9 cellular contexts compared by ENCODE assay signal in genomic region chr10:14879801-14880193, GRCh38. TPM values are rescaled to one million over a fixed set of nuclear protein-coding genes. Genes with fewer than 3 reads are reported as not detected.
DNase-seq lines count a peak whose midpoint lies in the region; ATAC-seq, FAIRE-seq and TF ChIP-seq lines count a peak whose summit lies in the region.
"Had no signal": no experiment of that assay in that cellular context is flagged by ENCODE, and none has a peak within 500 bp of the region (broad histone marks: within the 10 kb centered on the region; RNA-seq: fewer than 3 reads in every experiment).

No MANE protein-coding gene starts in this region.

- H3K9ac ChIP-seq in kidney (ENCODE audit: low read length in 2 of 2), result peak overlapping the region; percentile 51 to 74

- H3K4me3 Mint-ChIP-seq in activated CD4-positive, alpha-beta T cell treated with anti-CD3 and anti-CD28 coated beads, Interleukin-2, amount 10 ng/mL, durations not matched to agents 7 days and 5 days, result peak overlapping the region; percentile 96

- intact Hi-C loops in kidney (cut with DNase I), result no loop called here

- no peaks in the 10 kb centered on the region for H3K27me3 ChIP-seq in thymus (ENCODE audit: control insufficient read depth, insufficient read depth)

- WGBS in thymus, result under 1% methylated on average over 7 of the region's 7 CpGs

- no peaks in the 10 kb centered on the region for H3K9me3 Mint-ChIP-seq in activated CD4-positive, alpha-beta T cell treated with anti-CD3 and anti-CD28 coated beads, Interleukin-2, amount 10 ng/mL, durations not matched to agents 7 days and 5 days
- no peaks in the 10 kb centered on the region for H3K9me3 Mint-ChIP-seq in activated naive CD4-positive, alpha-beta T cell treated with anti-CD3 and anti-CD28 coated beads, Interleukin-2, amount 50 U/mL, for 72 hours

- peak overlapping the region; percentile 74 to 76 for H3K4me3 ChIP-seq in kidney (ENCODE audit: low read length in 2 of 2)
- peak overlapping the region; percentile 91 for H3K4me3 ChIP-seq in thymus (ENCODE audit: low read length)

- H3K27ac Mint-ChIP-seq in activated CD4-positive, alpha-beta T cell treated with anti-CD3 and anti-CD28 coated beads, Interleukin-2, amount 10 ng/mL, durations not matched to agents 7 days and 5 days, result peak overlapping the region; percentile 90
- H3K27ac Mint-ChIP-seq in activated naive CD4-positive, alpha-beta T cell treated with anti-CD3 and anti-CD28 coated beads, Interleukin-2, amount 50 U/mL, for 72 hours, result peak overlapping the region; percentile 82 to 98

- H3K4me1 ChIP-seq in kidney (ENCODE audit: control insufficient read depth in 1 of 2, insufficient read depth in 1 of 2, low read depth in 1 of 2, low read length in 2 of 2) (peaks cover 3 to 5% of the 10 kb centered on the region in 2 donors), thymus (ENCODE audit: control insufficient read depth, insufficient read depth, low read length) (peaks cover 5% of the 10 kb centered on the region)

- TF ChIP-seq CTCF in kidney (IDR thresholded peaks at IDR 0.05; ENCODE audit: borderline replicate concordance, extremely low read depth, insufficient read depth), result no peak

- no peak for ATAC-seq in activated naive CD4-positive, alpha-beta T cell treated with anti-CD3 and anti-CD28 coated beads, Interleukin-2, amount 50 U/mL, for 72 hours
- ATAC-seq in HG02970 (IDR thresholded peaks at IDR 0.05; ENCODE audit: low FRiP score, unreplicated experiment), result no peak

- H3K4me1 Mint-ChIP-seq in activated CD4-positive, alpha-beta T cell treated with anti-CD3 and anti-CD28 coated beads, Interleukin-2, amount 10 ng/mL, durations not matched to agents 7 days and 5 days, result peaks cover 53% of the 10 kb centered on the region

- H3K27me3 Mint-ChIP-seq in activated CD4-positive, alpha-beta T cell treated with anti-CD3 and anti-CD28 coated beads, Interleukin-2, amount 10 ng/mL, durations not matched to agents 7 days and 5 days, result no peaks in the 10 kb centered on the region

- no peak for FAIRE-seq in kidney (lab: Jason Lieb, UNC)

- H3K36me3 Mint-ChIP-seq in activated CD4-positive, alpha-beta T cell treated with anti-CD3 and anti-CD28 coated beads, Interleukin-2, amount 10 ng/mL, durations not matched to agents 7 days and 5 days (ENCODE audit: low read depth), result peaks cover 13% of the 10 kb centered on the region
- H3K36me3 Mint-ChIP-seq in activated naive CD4-positive, alpha-beta T cell treated with anti-CD3 and anti-CD28 coated beads, Interleukin-2, amount 50 U/mL, for 72 hours, result peaks cover 19 to 24% of the 10 kb centered on the region in 2 donors

- POLR2A ChIA-PET in activated CD4-positive, alpha-beta T cell treated with anti-CD3 and anti-CD28 coated beads, Interleukin-2, amount 10 ng/mL, durations not matched to agents 7 days and 5 days (lab: Charles Lee), result interaction anchor here (0.6 kb wide), 1 partner anchor 305 kb away, joined by 3 read pairs; no protein-coding TSS in a partner anchor

- no peaks in the 10 kb centered on the region for H3K9me3 ChIP-seq in kidney (ENCODE audit: control insufficient read depth in 1 of 2, low read length in 2 of 2)
- no peaks in the 10 kb centered on the region for H3K9me3 ChIP-seq in thymus (ENCODE audit: control insufficient read depth)

- CTCF ChIA-PET in activated CD4-positive, alpha-beta T cell treated with anti-CD3 and anti-CD28 coated beads, Interleukin-2, amount 10 ng/mL, durations not matched to agents 7 days and 5 days (lab: Charles Lee), result interaction anchor here (1.9 kb wide), 1 partner anchor 74 kb away, joined by 4 read pairs; the partner anchor contains the start of gene DCLRE1C

- no peak overlapping the region for H3K27ac ChIP-seq in kidney (ENCODE audit: low read depth in 2 of 2, low read length in 2 of 2)
- H3K27ac ChIP-seq in thymus (ENCODE audit: low read depth), result no peak overlapping the region

- H3K36me3 ChIP-seq in kidney (ENCODE audit: control insufficient read depth in 1 of 2, insufficient read depth in 2 of 2, low read length in 2 of 2) (no peaks in the 10 kb centered on the region), thymus (ENCODE audit: control insufficient read depth, insufficient read depth) (peaks cover 7% of the 10 kb centered on the region)

- DNase-seq in activated CD4-positive, alpha-beta T cell treated with anti-CD3 and anti-CD28 coated beads, Interleukin-2, amount 10 ng/mL, durations not matched to agents 7 days and 5 days, result no peak
- DNase-seq in activated CD4-positive, alpha-beta T cell treated with anti-CD3 and anti-CD28 coated beads, Interleukin-2, amount 50 U/mL, for 4 hours, result no peak
- no peak for DNase-seq in activated naive CD4-positive, alpha-beta T cell treated with anti-CD3 and anti-CD28 coated beads, Interleukin-2, amount 50 U/mL, for 72 hours (ENCODE audit: low spot score in 2 of 2)
- no peak for DNase-seq in kidney
- DNase-seq in NCI-H2196 treated with DMSO at 0.1 percent for 48 hours (lab: John Stamatoyannopoulos, UW; ENCODE audit: unreplicated experiment), result no peak
- no peak for DNase-seq in activated effector memory CD4-positive, alpha-beta T cell treated with Interleukin-2 at 50 U/mL for 16 hours

RNA-seq across cellular contexts. Expression of gene SUV39H2, which starts 1.1 kb away (rescaled TPM):
- 10 to 100 TPM; 30.9 to 36.6 TPM for total RNA-seq in activated CD4-positive, alpha-beta T cell treated with anti-CD3 and anti-CD28 coated beads, Interleukin-2, amount 10 ng/mL, durations not matched to agents 7 days and 5 days
- 10 to 100 TPM; 34.0 to 35.9 TPM for total RNA-seq in activated naive CD4-positive, alpha-beta T cell treated with anti-CD3 and anti-CD28 coated beads, Interleukin-2, amount 50 U/mL, for 72 hours
- 5.1 TPM for total RNA-seq in kidney
- 3.8 TPM for polyA plus RNA-seq in kidney (ENCODE audit: insufficient read depth, low read depth, low replicate concordance)
- polyA plus RNA-seq in thymus, result 4.2 TPM

RNA-seq across cellular contexts. Expression of gene HSPA14, which starts 41.7 kb away (rescaled TPM):
- 10 to 100 TPM; 24.6 to 26.8 TPM for total RNA-seq in activated CD4-positive, alpha-beta T cell treated with anti-CD3 and anti-CD28 coated beads, Interleukin-2, amount 10 ng/mL, durations not matched to agents 7 days and 5 days
- 10 to 100 TPM; 30.1 to 53.2 TPM for total RNA-seq in activated naive CD4-positive, alpha-beta T cell treated with anti-CD3 and anti-CD28 coated beads, Interleukin-2, amount 50 U/mL, for 72 hours
- 10.4 TPM for total RNA-seq in kidney
- polyA plus RNA-seq in kidney (ENCODE audit: insufficient read depth, low read depth, low replicate concordance) (9.7 TPM), thymus (24.0 TPM)

RNA-seq across cellular contexts. Expression of gene MSANTD7, which starts 41.7 kb away (rescaled TPM):
- total RNA-seq in activated CD4-positive, alpha-beta T cell treated with anti-CD3 and anti-CD28 coated beads, Interleukin-2, amount 10 ng/mL, durations not matched to agents 7 days and 5 days, result 10 to 100 TPM; 18.3 to 21.6 TPM
- 10 to 100 TPM; 25.2 to 28.9 TPM for total RNA-seq in activated naive CD4-positive, alpha-beta T cell treated with anti-CD3 and anti-CD28 coated beads, Interleukin-2, amount 50 U/mL, for 72 hours
- total RNA-seq in kidney, result 9.5 TPM
- polyA plus RNA-seq in kidney (ENCODE audit: insufficient read depth, low read depth, low replicate concordance) (2.8 TPM), thymus (6.6 TPM)

RNA-seq across cellular contexts. Expression of gene CDNF, which starts 42.0 kb away (rescaled TPM):
- under 1 TPM; 0.67 to 0.85 TPM for total RNA-seq in activated CD4-positive, alpha-beta T cell treated with anti-CD3 and anti-CD28 coated beads, Interleukin-2, amount 10 ng/mL, durations not matched to agents 7 days and 5 days
- 1 to 10 TPM; 1.0 to 3.8 TPM for total RNA-seq in activated naive CD4-positive, alpha-beta T cell treated with anti-CD3 and anti-CD28 coated beads, Interleukin-2, amount 50 U/mL, for 72 hours
- total RNA-seq in kidney, result 2.1 TPM
- polyA plus RNA-seq in kidney (ENCODE audit: insufficient read depth, low read depth, low replicate concordance) (2.3 TPM), thymus (3.6 TPM)
- total RNA-seq: RPMI7951 had no signal
